Comparison of ENCODE assay signal across 11 cellular contexts in genomic region chr4:126627255-126627654, GRCh38.
DNase-seq lines count a peak whose midpoint lies in the region; ATAC-seq and TF ChIP-seq lines count a peak whose summit lies in the region.
"Had no signal": no experiment of that assay in that cellular context is flagged by ENCODE, and none has a peak within 500 bp of the region (broad histone marks: within the 10 kb centered on the region; RNA-seq: fewer than 3 reads in every experiment).

No MANE protein-coding gene starts in this region.

- H3K9me3 Mint-ChIP-seq in stimulated activated memory B cell treated with anti-CD40 and anti-IgM and Interleukin-4, amounts not matched to agents 10 μg/mL and 1 μg/mL and 100 μg/mL, for 72 hours = peaks cover 9% of the 10 kb centered on the region

- no peaks in the 10 kb centered on the region for H3K36me3 ChIP-seq in GM06990 (ENCODE audit: control insufficient read depth, insufficient read depth, low read length)

- H3K27me3 Mint-ChIP-seq in stimulated activated memory B cell treated with anti-CD40 and anti-IgM and Interleukin-4, amounts not matched to agents 10 μg/mL and 1 μg/mL and 100 μg/mL, for 72 hours = no peaks in the 10 kb centered on the region
- H3K27me3 Mint-ChIP-seq: IgD-negative memory B cell had no signal

- TF ChIP-seq CTCF in GM06990 (IDR thresholded peaks at IDR 0.05; ENCODE audit: insufficient read depth, low read length, poor library complexity, severe bottlenecking) = peak; percentile 24
- TF ChIP-seq CTCF in LNCAP (IDR thresholded peaks at IDR 0.05) = peak; percentile 66

- no peak overlapping the region for H3K4me3 ChIP-seq in GM06990 (replicated peaks; ENCODE audit: low read depth, low read length)

- no peaks in the 10 kb centered on the region for H3K4me1 Mint-ChIP-seq in stimulated activated memory B cell treated with anti-CD40 and anti-IgM and Interleukin-4, amounts not matched to agents 10 μg/mL and 1 μg/mL and 100 μg/mL, for 72 hours
- H3K4me1 Mint-ChIP-seq: IgD-negative memory B cell had no signal

- H3K27me3 ChIP-seq in GM06990 (replicated peaks; ENCODE audit: control insufficient read depth, insufficient read depth, low read length) = no peaks in the 10 kb centered on the region

- ATAC-seq in HG03159 (IDR thresholded peaks at IDR 0.05; ENCODE audit: unreplicated experiment) = no peak
- no peak for ATAC-seq in stimulated activated memory B cell treated with anti-CD40 and anti-IgM and Interleukin-4, amounts not matched to agents 10 μg/mL and 1 μg/mL and 100 μg/mL, for 72 hours

- H3K4me3 Mint-ChIP-seq in stimulated activated memory B cell treated with anti-CD40 and anti-IgM and Interleukin-4, amounts not matched to agents 10 μg/mL and 1 μg/mL and 100 μg/mL, for 72 hours = no peak overlapping the region
- H3K4me3 Mint-ChIP-seq: IgD-negative memory B cell had no signal

- no peak overlapping the region for H3K27ac Mint-ChIP-seq in stimulated activated memory B cell treated with anti-CD40 and anti-IgM and Interleukin-4, amounts not matched to agents 10 μg/mL and 1 μg/mL and 100 μg/mL, for 72 hours
- H3K27ac Mint-ChIP-seq: IgD-negative memory B cell had no signal

- DNase-seq in GM06990 (ENCODE audit: extremely low read depth, insufficient read length) (no peak), astrocyte of the hippocampus (ENCODE audit: low read depth, low spot score) (peak; percentile 17), lung microvascular endothelial cell (ENCODE audit: low read depth in 2 of 2) (peak; percentile 26 to 35), NCI-H2196 treated with DMSO at 0.1 percent for 48 hours (lab: John Stamatoyannopoulos, UW; ENCODE audit: unreplicated experiment) (no peak), cortex of kidney (lab: John Stamatoyannopoulos, UW) (no peak)
- DNase-seq: head of caudate nucleus, occipital lobe had no signal

- H3K36me3 Mint-ChIP-seq in stimulated activated memory B cell treated with anti-CD40 and anti-IgM and Interleukin-4, amounts not matched to agents 10 μg/mL and 1 μg/mL and 100 μg/mL, for 72 hours = no peaks in the 10 kb centered on the region
- H3K36me3 Mint-ChIP-seq: IgD-negative memory B cell had no signal

Comparison
In these comparisons a context has a peak if more than half of its experiments do, and no peak if none do; other contexts are left out.
1. DNase-seq: peak in astrocyte of the hippocampus (single experiment) and lung microvascular endothelial cell (2 of 2); none in GM06990 (single experiment), NCI-H2196 treated with DMSO at 0.1 percent for 48 hours (single experiment) and cortex of kidney (single experiment).